In the genomic region with DNA sequence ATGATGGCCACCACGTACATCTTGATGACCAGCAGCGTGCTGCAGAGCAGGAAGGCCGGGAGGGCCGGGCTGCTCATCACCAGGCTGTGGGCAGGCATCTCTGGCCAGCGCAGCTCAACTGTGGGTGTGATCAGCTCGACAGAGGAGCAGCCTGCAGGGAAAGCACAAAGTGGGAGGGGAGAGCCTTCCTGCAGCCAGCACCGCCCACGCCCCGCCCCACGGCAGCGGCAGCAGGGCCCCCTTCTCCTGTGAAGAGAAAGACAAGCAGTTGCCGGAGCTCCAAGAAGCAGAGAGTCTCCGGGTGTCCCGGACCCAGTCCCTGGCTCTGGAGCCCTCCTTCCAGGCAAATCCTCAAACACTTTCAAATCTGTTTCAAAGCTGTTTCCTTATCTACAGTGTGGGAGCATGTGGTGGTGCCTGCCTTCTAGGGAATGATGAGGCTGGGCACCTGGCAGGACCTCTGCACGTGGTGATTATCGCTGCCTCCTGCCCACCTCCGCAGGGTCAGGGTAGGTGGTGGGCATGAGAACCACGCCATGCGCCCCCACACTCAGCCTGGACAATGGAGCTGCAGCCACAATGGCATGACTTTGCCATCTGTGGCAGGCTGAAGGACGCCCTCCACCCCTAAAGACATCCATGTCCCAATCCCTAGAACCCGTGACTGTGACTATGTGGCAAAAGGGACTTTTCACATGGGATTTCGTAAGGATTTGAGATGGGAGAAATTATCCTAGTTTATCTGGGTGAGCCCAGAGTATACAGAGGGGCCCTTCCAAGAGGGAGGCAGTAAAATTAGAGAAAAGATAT, we compare ENCODE assay signal across 8 cellular contexts. TPM values are rescaled to one million over a fixed set of nuclear protein-coding genes. Genes with fewer than 3 reads are reported as not detected.
DNase-seq lines count a peak whose midpoint lies in the region; ATAC-seq, FAIRE-seq and TF ChIP-seq lines count a peak whose summit lies in the region.

A gene with protein sequence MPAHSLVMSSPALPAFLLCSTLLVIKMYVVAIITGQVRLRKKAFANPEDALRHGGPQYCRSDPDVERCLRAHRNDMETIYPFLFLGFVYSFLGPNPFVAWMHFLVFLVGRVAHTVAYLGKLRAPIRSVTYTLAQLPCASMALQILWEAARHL (minus strand): TSS at position 128 of the 810 bp plus-strand sequence. CDS start 30 bp downstream, at position 98.

- H3K9me3 ChIP-seq in DND-41 (ENCODE audit: insufficient read depth, low read length, severe bottlenecking), result no peaks in the 10 kb centered on the region
- H3K9me3 ChIP-seq in endothelial cell of umbilical vein (replicated peaks; ENCODE audit: control insufficient read depth, insufficient read depth, low read length), result no peaks in the 10 kb centered on the region
- H3K9me3 ChIP-seq in mucosa of rectum (ENCODE audit: control insufficient read depth in 2 of 2, low read length in 2 of 2), result no peaks in the 10 kb centered on the region
- no peaks in the 10 kb centered on the region for H3K9me3 ChIP-seq in Karpas-422 (ENCODE audit: low read length)

- DNase-seq in DND-41, result peak; percentile 53
- peak; percentile 27 for DNase-seq in NCI-H2171 treated with DMSO at 0.1 percent for 48 hours (lab: John Stamatoyannopoulos, UW)
- peak; percentile 14 to 22 for DNase-seq in activated CD8-positive, alpha-beta memory T cell treated with anti-CD3 and anti-CD28 coated beads for 4 hours (ENCODE audit: low read depth in 2 of 2)
- DNase-seq in endothelial cell of umbilical vein (ENCODE audit: low read depth, low spot score), result peak; percentile 47
- DNase-seq in stimulated activated CD8-positive, alpha-beta memory T cell treated with anti-CD3 and anti-CD28 coated beads, Interleukin-7, amount 100 ng/mL, for 24 hours (ENCODE audit: low read depth), result peak; percentile 13
- no peak for DNase-seq in Karpas-422

- POLR2A ChIA-PET in endothelial cell of umbilical vein (lab: Charles Lee), result no interaction called here

- no peak within 1 kb of the TSS for H2AFZ ChIP-seq in DND-41 (ENCODE audit: low read depth, low read length)
- H2AFZ ChIP-seq in endothelial cell of umbilical vein (ENCODE audit: low read depth, low read length), result no peak within 1 kb of the TSS
- H2AFZ ChIP-seq in Karpas-422 (ENCODE audit: low read length), result no peak within 1 kb of the TSS

- H3K27me3 ChIP-seq in DND-41 (ENCODE audit: insufficient read depth, low read length, poor library complexity) (peaks cover 3% of the 10 kb centered on the region), endothelial cell of umbilical vein (ENCODE audit: control insufficient read depth in 2 of 2, insufficient read depth in 2 of 2, low read length in 2 of 2) (peaks cover 2 to 6% of the 10 kb centered on the region in 2 experiments), mucosa of rectum (ENCODE audit: control insufficient read depth in 2 of 2, insufficient read depth in 2 of 2, low read length in 2 of 2) (peaks cover 0 to 6% of the 10 kb centered on the region in 2 donors), Karpas-422 (ENCODE audit: low read length) (no peaks in the 10 kb centered on the region)

- intact Hi-C loops in endothelial cell of umbilical vein (cut with micrococcal nuclease), result no loop called here

- H3K4me1 ChIP-seq in DND-41 (ENCODE audit: insufficient read depth, low read length) (no peaks in the 10 kb centered on the region), endothelial cell of umbilical vein (ENCODE audit: control insufficient read depth, extremely low read depth, insufficient read depth, low read length) (no peaks in the 10 kb centered on the region), mucosa of rectum (ENCODE audit: control insufficient read depth in 2 of 2, insufficient read depth in 2 of 2, low read length in 2 of 2) (peaks cover 11 to 19% of the 10 kb centered on the region in 2 donors), Karpas-422 (ENCODE audit: low read length) (no peaks in the 10 kb centered on the region)

- no peak for TF ChIP-seq POLR2A in endothelial cell of umbilical vein (IDR thresholded peaks at IDR 0.05; ENCODE audit: low read depth, low read length)

- CTCF ChIA-PET in endothelial cell of umbilical vein (lab: Charles Lee), result interaction anchor here (1.0 to 5.5 kb wide), 5 partner anchors 15 to 111 kb away, joined by 3 to 28 read pairs (median 5); no protein-coding TSS in a partner anchor

- H3K79me2 ChIP-seq in DND-41 (ENCODE audit: insufficient read depth, low read length), result no peaks in the 10 kb centered on the region
- no peaks in the 10 kb centered on the region for H3K79me2 ChIP-seq in endothelial cell of umbilical vein (ENCODE audit: control insufficient read depth, insufficient read depth, low read length)
- H3K79me2 ChIP-seq in Karpas-422 (ENCODE audit: low read length), result no peaks in the 10 kb centered on the region

- H3K27ac ChIP-seq in DND-41 (ENCODE audit: low read length) (no peak within 1 kb of the TSS), endothelial cell of umbilical vein (ENCODE audit: insufficient read depth, low read depth, low read length) (no peak within 1 kb of the TSS), mucosa of rectum (ENCODE audit: low read depth in 2 of 2, low read length in 2 of 2) (peak within 1 kb of the TSS in 1 of 2 donors; percentile 2), Karpas-422 (ENCODE audit: low read length) (no peak within 1 kb of the TSS)

- TF ChIP-seq CTCF in DND-41 (IDR thresholded peaks at IDR 0.05; ENCODE audit: borderline replicate concordance, extremely low read depth, low read length, poor library complexity, severe bottlenecking) (no peak), endothelial cell of umbilical vein (IDR thresholded peaks at IDR 0.05; ENCODE audit: extremely low read depth in 1 of 2, insufficient read depth in 1 of 2, low read depth in 1 of 2, low read length in 2 of 2) (no peak)

- dilution Hi-C loops in endothelial cell of umbilical vein (cut with MboI; ENCODE audit: extremely low pct_ligation_motif_present, low sequenced_read_pairs), result no loop called here

- H3K9me2 ChIP-seq in Karpas-422 (replicated peaks; ENCODE audit: insufficient read depth, low read length), result no peaks in the 10 kb centered on the region

- ATAC-seq in DND-41 (ENCODE audit: insufficient read depth, low read depth) (peak; percentile 81), HG03432 (IDR thresholded peaks at IDR 0.05; ENCODE audit: unreplicated experiment) (no peak)

- H3K9me1 ChIP-seq in endothelial cell of umbilical vein (replicated peaks; ENCODE audit: control insufficient read depth, extremely low read depth, insufficient read depth, low read length), result no peaks in the 10 kb centered on the region

- H4K20me1 ChIP-seq in DND-41 (ENCODE audit: insufficient read depth, low read length) (no peaks in the 10 kb centered on the region), endothelial cell of umbilical vein (replicated peaks; ENCODE audit: control insufficient read depth, extremely low read depth, insufficient read depth, low read length) (no peaks in the 10 kb centered on the region), Karpas-422 (ENCODE audit: insufficient read depth, low read depth, low read length) (no peaks in the 10 kb centered on the region)

- H3K4me2 ChIP-seq in DND-41 (ENCODE audit: insufficient read depth, low read length), result no peak within 1 kb of the TSS
- H3K4me2 ChIP-seq in endothelial cell of umbilical vein (ENCODE audit: insufficient read depth, low read length), result no peak within 1 kb of the TSS
- no peak within 1 kb of the TSS for H3K4me2 ChIP-seq in Karpas-422 (ENCODE audit: low read depth, low read length, poor library complexity, severe bottlenecking)

- no peaks in the 10 kb centered on the region for H3K36me3 ChIP-seq in DND-41 (ENCODE audit: insufficient read depth, low read length)
- no peaks in the 10 kb centered on the region for H3K36me3 ChIP-seq in endothelial cell of umbilical vein (ENCODE audit: control insufficient read depth in 2 of 2, extremely low read depth in 1 of 2, insufficient read depth in 2 of 2, low read length in 2 of 2)
- no peaks in the 10 kb centered on the region for H3K36me3 ChIP-seq in mucosa of rectum (ENCODE audit: control insufficient read depth in 2 of 2, insufficient read depth in 2 of 2, low read length in 2 of 2)
- no peaks in the 10 kb centered on the region for H3K36me3 ChIP-seq in Karpas-422 (ENCODE audit: insufficient read depth, low read length)

- no TSS peak for BruUV-seq in endothelial cell of umbilical vein (replicated peaks; lab: Mats Ljungman, UMichigan)

- no peak for FAIRE-seq in endothelial cell of umbilical vein (lab: Jason Lieb, UNC)

- no peak within 1 kb of the TSS for H3K9ac ChIP-seq in DND-41 (ENCODE audit: low read depth, low read length)
- H3K9ac ChIP-seq in endothelial cell of umbilical vein (replicated peaks; ENCODE audit: extremely low read depth, insufficient read depth, low read length), result no peak within 1 kb of the TSS
- H3K9ac ChIP-seq in mucosa of rectum (ENCODE audit: low read depth in 1 of 2, low read length in 2 of 2), result peak within 1 kb of the TSS in 1 of 2 donors; percentile 39
- H3K9ac ChIP-seq in Karpas-422 (ENCODE audit: low read length), result no peak within 1 kb of the TSS

- H3K4me3 ChIP-seq in DND-41 (ENCODE audit: low read depth in 1 of 2, low read length in 2 of 2), result no peak within 1 kb of the TSS
- no peak within 1 kb of the TSS for H3K4me3 ChIP-seq in endothelial cell of umbilical vein (replicated peaks in 1 of 3; ENCODE audit: insufficient read depth in 1 of 3, low read depth in 1 of 3, low read length in 3 of 3)
- peak within 1 kb of the TSS; percentile 38 to 60 for H3K4me3 ChIP-seq in mucosa of rectum (ENCODE audit: low read length in 2 of 2)
- H3K4me3 ChIP-seq in Karpas-422 (ENCODE audit: low read length), result no peak within 1 kb of the TSS

TF ChIP-seq in endothelial cell of umbilical vein, 7 proteins besides CTCF, POLR2A, EP300 and RAD21 (continues in another document):
- TF ChIP-seq, protein P1, sequence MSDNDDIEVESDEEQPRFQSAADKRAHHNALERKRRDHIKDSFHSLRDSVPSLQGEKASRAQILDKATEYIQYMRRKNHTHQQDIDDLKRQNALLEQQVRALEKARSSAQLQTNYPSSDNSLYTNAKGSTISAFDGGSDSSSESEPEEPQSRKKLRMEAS (IDR thresholded peaks at IDR 0.05; ENCODE audit: insufficient read depth, insufficient read length), result no peak
- TF ChIP-seq GATA2 (IDR thresholded peaks at IDR 0.05; ENCODE audit: insufficient read depth, insufficient read length, low read depth, low read length), result no peak
- no peak for TF ChIP-seq POLR2AphosphoS5 (IDR thresholded peaks at IDR 0.05; ENCODE audit: insufficient read depth, low read depth, low read length)
- TF ChIP-seq JUN (IDR thresholded peaks at IDR 0.05; ENCODE audit: borderline replicate concordance, insufficient read depth, insufficient read length, low read depth), result no peak

RNA-seq across cellular contexts. Expression of the gene that starts here (rescaled TPM):
- not detected in 2 replicates for total RNA-seq in endothelial cell of umbilical vein
- polyA plus RNA-seq in endothelial cell of umbilical vein, result not detected in 2 replicates
- not detected in 2 replicates for polyA plus RNA-seq in endothelial cell of umbilical vein (2011; cell fraction: cytosol; rRNA removed)
- not detected in 2 replicates for polyA plus RNA-seq in endothelial cell of umbilical vein (2011; cell fraction: nucleus; rRNA removed)
- polyA plus RNA-seq in endothelial cell of umbilical vein (2012), result 0.11 TPM in 1 of 2 replicates, not detected in the other
- polyA minus RNA-seq in endothelial cell of umbilical vein, result not detected in 2 replicates
- polyA minus RNA-seq in endothelial cell of umbilical vein (2011; cell fraction: cytosol; rRNA and poly(A)+ RNA removed), result 93.3 TPM
- 0.53 TPM in 1 of 2 replicates, not detected in the other for polyA minus RNA-seq in endothelial cell of umbilical vein (2011; cell fraction: nucleus; rRNA and poly(A)+ RNA removed)
- not detected in 2 replicates for total RNA-seq in Karpas-422 (2014; rRNA removed; shearing (Covaris generic); ENCODE audit: low replicate concordance)

Comparison
In these comparisons a context has a peak if more than half of its experiments do, and no peak if none do; other contexts are left out.
1. H3K4me3 ChIP-seq: peak in mucosa of rectum (2 of 2); none in DND-41 (0 of 2), endothelial cell of umbilical vein (0 of 3) and Karpas-422 (single experiment).